In genomic region chr5:153592081-153592480, GRCh38 we compare ENCODE assay signal across 23 cellular contexts.
DNase-seq lines count a peak whose midpoint lies in the region; ATAC-seq and TF ChIP-seq lines count a peak whose summit lies in the region.
"Had no signal": no experiment of that assay in that cellular context is flagged by ENCODE, and none has a peak within 500 bp of the region (broad histone marks: within the 10 kb centered on the region; RNA-seq: fewer than 3 reads in every experiment).

No MANE protein-coding gene starts in this region.

- no peaks in the 10 kb centered on the region for H3K79me1 ChIP-seq in mesenchymal stem cell (replicated peaks; ENCODE audit: low read length, poor library complexity, severe bottlenecking)

- H2AK5ac ChIP-seq in mesenchymal stem cell (ENCODE audit: low read length, severe bottlenecking): no peak overlapping the region

- H3K4me1 ChIP-seq in GM23338 (ENCODE audit: insufficient read depth): no peaks in the 10 kb centered on the region
- H3K4me1 ChIP-seq in adrenal gland (replicated peaks in 1 of 2): peaks cover 11 to 12% of the 10 kb centered on the region in 2 donors
- no peaks in the 10 kb centered on the region for H3K4me1 ChIP-seq in mesenchymal stem cell (ENCODE audit: control insufficient read depth, insufficient read depth, low read depth, low read length)
- H3K4me1 ChIP-seq in gastroesophageal sphincter: no peaks in the 10 kb centered on the region
- H3K4me1 ChIP-seq: A549, BE2C, HAP-1 had no signal

- H3K4me1 Mint-ChIP-seq in GM23338 (no peaks in the 10 kb centered on the region), HFFc6 (ENCODE audit: low read depth) (0 out of 2 replicates have a peak, but pooled peaks cover 6% of the 10 kb centered on the region)
- H3K4me1 Mint-ChIP-seq: CD14-positive monocyte; CD8-positive, alpha-beta memory T cell had no signal

- H3F3A ChIP-seq in GM23338 (replicated peaks; ENCODE audit: low read depth): no peaks in the 10 kb centered on the region

- H4K91ac ChIP-seq in mesenchymal stem cell (ENCODE audit: low read length): no peak overlapping the region

- H3K27me3 Mint-ChIP-seq in GM23338 (ENCODE audit: insufficient read depth, low read depth, poor library complexity): peaks cover 6% of the 10 kb centered on the region
- no peaks in the 10 kb centered on the region for H3K27me3 Mint-ChIP-seq in HFFc6 (ENCODE audit: insufficient read depth)
- H3K27me3 Mint-ChIP-seq: CD4-positive, alpha-beta T cell had no signal

- H2BK5ac ChIP-seq in mesenchymal stem cell (ENCODE audit: low read depth, low read length, poor library complexity, severe bottlenecking): no peak overlapping the region

- TF ChIP-seq EP300 in gastroesophageal sphincter (IDR thresholded peaks at IDR 0.05): no peak

- H2BK120ac ChIP-seq in mesenchymal stem cell (ENCODE audit: low read depth, low read length): no peak overlapping the region

- H3K4me3 Mint-ChIP-seq in GM23338 (no peak overlapping the region), HFFc6 (no peak overlapping the region)
- H3K4me3 Mint-ChIP-seq: CD14-positive monocyte; CD4-positive, alpha-beta T cell; CD8-positive, alpha-beta memory T cell had no signal

- no peak overlapping the region for H2BK15ac ChIP-seq in mesenchymal stem cell (ENCODE audit: low read depth, poor library complexity, severe bottlenecking)

- intact Hi-C loops in adrenal gland (cut with DNase I): no loop called here

- TF ChIP-seq CTCF in GM23338 (conservative IDR thresholded peaks at IDR 0.05; ENCODE audit: low read depth in 2 of 2): no peak
- no peak for TF ChIP-seq CTCF in adrenal gland (IDR thresholded peaks at IDR 0.05)
- TF ChIP-seq CTCF in HFFc6 (IDR thresholded peaks at IDR 0.05): no peak
- TF ChIP-seq CTCF in gastroesophageal sphincter (IDR thresholded peaks at IDR 0.05): no peak

- H3K27ac Mint-ChIP-seq in GM23338 (no peak overlapping the region), HFFc6 (no peak overlapping the region)
- H3K27ac Mint-ChIP-seq: CD14-positive monocyte; CD4-positive, alpha-beta T cell; CD8-positive, alpha-beta memory T cell had no signal

- ATAC-seq in GM23338 (no peak), gastroesophageal sphincter (no peak)
- ATAC-seq: A549, GM12878 had no signal

- H4K20me1 ChIP-seq in GM23338 (replicated peaks; ENCODE audit: insufficient read depth): no peaks in the 10 kb centered on the region
- H4K20me1 ChIP-seq: BLaER1 treated with 17β-estradiol and CSF1 and Interleukin-3, amounts not matched to agents 10 nM and 100 nM had no signal

- no peak overlapping the region for H4K8ac ChIP-seq in mesenchymal stem cell (ENCODE audit: low read length)

- H3K27ac ChIP-seq in GM23338 (ENCODE audit: low read depth) (no peak overlapping the region), adrenal gland (peak overlapping the region in 1 of 5 donors; percentile 42), mesenchymal stem cell (ENCODE audit: low read length, poor library complexity, severe bottlenecking) (no peak overlapping the region), gastroesophageal sphincter (no peak overlapping the region)
- H3K27ac ChIP-seq: A549; BLaER1 treated with 17β-estradiol and CSF1 and Interleukin-3, amounts not matched to agents 10 nM and 100 nM had no signal

- H3K4ac ChIP-seq in mesenchymal stem cell (ENCODE audit: low read depth in 1 of 2, low read length in 2 of 2): no peak overlapping the region

- H3K4me2 ChIP-seq in GM23338 (no peak overlapping the region), mesenchymal stem cell (ENCODE audit: low read length, poor library complexity, severe bottlenecking) (no peak overlapping the region)
- H3K4me2 ChIP-seq: A549; BLaER1 treated with 17β-estradiol and CSF1 and Interleukin-3, amounts not matched to agents 10 nM and 100 nM had no signal

- TF ChIP-seq POLR2A in adrenal gland (IDR thresholded peaks at IDR 0.05): no peak
- TF ChIP-seq POLR2A in gastroesophageal sphincter (IDR thresholded peaks at IDR 0.05): no peak

- H3K27me3 ChIP-seq in GM23338 (ENCODE audit: insufficient read depth): no peaks in the 10 kb centered on the region
- no peaks in the 10 kb centered on the region for H3K27me3 ChIP-seq in adrenal gland
- no peaks in the 10 kb centered on the region for H3K27me3 ChIP-seq in mesenchymal stem cell (ENCODE audit: control insufficient read depth in 1 of 2, insufficient read depth in 1 of 2, low read length in 2 of 2)
- no peaks in the 10 kb centered on the region for H3K27me3 ChIP-seq in gastroesophageal sphincter
- H3K27me3 ChIP-seq: BE2C; BLaER1 treated with 17β-estradiol and CSF1 and Interleukin-3, amounts not matched to agents 10 nM and 100 nM had no signal

- H3K9ac ChIP-seq in mesenchymal stem cell (ENCODE audit: low read length): no peak overlapping the region
- H3K9ac ChIP-seq: BLaER1 treated with 17β-estradiol and CSF1 and Interleukin-3, amounts not matched to agents 10 nM and 100 nM had no signal

- no peaks in the 10 kb centered on the region for H3K36me3 ChIP-seq in GM23338 (ENCODE audit: insufficient read depth)
- H3K36me3 ChIP-seq in adrenal gland (replicated peaks in 1 of 2): no peaks in the 10 kb centered on the region
- H3K36me3 ChIP-seq in mesenchymal stem cell (ENCODE audit: control insufficient read depth in 1 of 2, insufficient read depth in 2 of 2, low read depth in 1 of 2, low read length in 2 of 2): no peaks in the 10 kb centered on the region
- H3K36me3 ChIP-seq in gastroesophageal sphincter: no peaks in the 10 kb centered on the region
- H3K36me3 ChIP-seq: BE2C; BLaER1 treated with 17β-estradiol and CSF1 and Interleukin-3, amounts not matched to agents 10 nM and 100 nM; HAP-1 had no signal

- DNase-seq in GM23338 (ENCODE audit: low spot score) (no peak), adrenal gland (peak; percentile 17 to 67 (median 44)), mesenchymal stem cell (peak; percentile 22), HFFc6 (no peak), cerebellar cortex (ENCODE audit: low spot score) (no peak), HT-29 (ENCODE audit: low spot score) (no peak)
- DNase-seq: 8988T; ACHN; AML-193; BE2C; CD4-positive, alpha-beta T cell; CD8-positive, alpha-beta memory T cell; DMS 273 treated with DMSO at 0.1 percent for 48 hours; DMS79; EL; GDM1; GOT3 had no signal

- WGBS in adrenal gland, 4 donors: 29 to 55% (median 31%) methylated on average over 1 of the region's 1 CpG
- WGBS in mesenchymal stem cell: no CpG with 5 or more reads among the region's 1 CpG
- 42 to 83% methylated on average over 1 of the region's 1 CpG for WGBS in gastroesophageal sphincter (ENCODE audit: low coverage in 1 of 2), 2 donors

- H3K79me2 ChIP-seq in GM23338 (replicated peaks; ENCODE audit: insufficient read depth): no peaks in the 10 kb centered on the region

- H2BK12ac ChIP-seq in mesenchymal stem cell (ENCODE audit: low read length in 2 of 2): no peak overlapping the region

- H3K9me3 ChIP-seq in adrenal gland (replicated peaks in 1 of 3): no peaks in the 10 kb centered on the region
- H3K9me3 ChIP-seq in mesenchymal stem cell (ENCODE audit: control insufficient read depth, low read length): no peaks in the 10 kb centered on the region
- H3K9me3 ChIP-seq in gastroesophageal sphincter: no peaks in the 10 kb centered on the region
- H3K9me3 ChIP-seq: A549; BE2C; BLaER1 treated with 17β-estradiol and CSF1 and Interleukin-3, amounts not matched to agents 10 nM and 100 nM; HAP-1 had no signal

- H3K4me3 ChIP-seq in GM23338 (no peak overlapping the region), adrenal gland (no peak overlapping the region), mesenchymal stem cell (ENCODE audit: insufficient read depth in 1 of 2, low read depth in 1 of 2, low read length in 2 of 2) (no peak overlapping the region), gastroesophageal sphincter (no peak overlapping the region)
- H3K4me3 ChIP-seq: A549; BLaER1 treated with 17β-estradiol and CSF1 and Interleukin-3, amounts not matched to agents 10 nM and 100 nM; GM12878; HAP-1 had no signal

- H2AFZ ChIP-seq in GM23338 (0 out of 2 replicates have a peak overlapping the region, but pooled peaks have one; percentile 34), mesenchymal stem cell (ENCODE audit: low read depth, low read length) (no peak overlapping the region)

- H3K23ac ChIP-seq in mesenchymal stem cell (ENCODE audit: low read length in 2 of 2): no peak overlapping the region

- no peaks in the 10 kb centered on the region for H3K36me3 Mint-ChIP-seq in GM23338 (ENCODE audit: low read depth)
- H3K36me3 Mint-ChIP-seq in HFFc6 (ENCODE audit: low read depth): no peaks in the 10 kb centered on the region
- H3K36me3 Mint-ChIP-seq: CD14-positive monocyte; CD8-positive, alpha-beta memory T cell had no signal

- H3K14ac ChIP-seq in mesenchymal stem cell (ENCODE audit: low read length in 2 of 2): no peak overlapping the region

- no peak overlapping the region for H3K18ac ChIP-seq in mesenchymal stem cell (ENCODE audit: low read depth in 1 of 2, low read length in 2 of 2)

- H3K9me3 Mint-ChIP-seq in GM23338 (no peaks in the 10 kb centered on the region), HFFc6 (0 out of 2 replicates have a peak, but pooled peaks cover 4% of the 10 kb centered on the region)
- H3K9me3 Mint-ChIP-seq: CD4-positive, alpha-beta T cell had no signal

- H3K9me2 ChIP-seq in GM23338 (ENCODE audit: insufficient read depth): no peaks in the 10 kb centered on the region

TF ChIP-seq in GM23338, 12 proteins besides CTCF, POLR2A, EP300 and RAD21 (continues in another document):
- TF ChIP-seq ZNF114 (CRISPR knock-in tag; IDR thresholded peaks at IDR 0.05) (no peak), JUNB (IDR thresholded peaks at IDR 0.05; ENCODE audit: unreplicated experiment) (no peak)

Comparison
In these comparisons a context has a peak if more than half of its experiments do, and no peak if none do; other contexts are left out.
1. DNase-seq: peak in adrenal gland (7 of 7) and mesenchymal stem cell (single experiment); none in GM23338 (single experiment), HFFc6 (single experiment), cerebellar cortex (single experiment) and HT-29 (single experiment).